Comparison of ENCODE assay signal across 8 cellular contexts in genomic region chr21:37564341-37564923, GRCh38.
A peak's percentile ranks its signal among the peaks of the same experiment; 100 is the strongest.
DNase-seq lines count a peak whose midpoint lies in the region; ATAC-seq and TF ChIP-seq lines count a peak whose summit lies in the region.

No MANE protein-coding gene starts in this region.

- peaks cover 2% of the 10 kb centered on the region; the same call in 1 of the 2 replicates for H3K27me3 ChIP-seq in H7 (ENCODE audit: control insufficient read depth, insufficient read depth, low read length)
- H3K27me3 ChIP-seq in MG63 = no peaks in the 10 kb centered on the region
- H3K27me3 ChIP-seq in SK-N-SH (ENCODE audit: insufficient read depth) = no peaks in the 10 kb centered on the region
- no peaks in the 10 kb centered on the region for H3K27me3 ChIP-seq in cardiac muscle cell
- no peaks in the 10 kb centered on the region for H3K27me3 ChIP-seq in upper lobe of left lung

- no peaks in the 10 kb centered on the region for H3K27me3 Mint-ChIP-seq in activated naive CD8-positive, alpha-beta T cell treated with anti-CD3 and anti-CD28 coated beads, Interleukin-2, amount 10 ng/mL, durations not matched to agents 7 days and 5 days

- H3K27ac ChIP-seq in SK-N-SH (ENCODE audit: low read depth in 2 of 2, low read length in 1 of 2) (peak overlapping the region; percentile 87 to 99), cardiac muscle cell (peak overlapping the region; percentile 65), upper lobe of left lung (peak overlapping the region; percentile 86 to 93 (median 89))

- peak overlapping the region; percentile 99 for H3K27ac Mint-ChIP-seq in activated naive CD8-positive, alpha-beta T cell treated with anti-CD3 and anti-CD28 coated beads, Interleukin-2, amount 10 ng/mL, durations not matched to agents 7 days and 5 days

- no peaks in the 10 kb centered on the region for H3K36me3 ChIP-seq in H7 (replicated peaks; ENCODE audit: control insufficient read depth, insufficient read depth, low read length)
- H3K36me3 ChIP-seq in MG63 = no peaks in the 10 kb centered on the region
- H3K36me3 ChIP-seq in SK-N-SH (replicated peaks in 1 of 2; ENCODE audit: control insufficient read depth in 1 of 2, insufficient read depth in 2 of 2, low read length in 1 of 2) = no peaks in the 10 kb centered on the region
- no peaks in the 10 kb centered on the region for H3K36me3 ChIP-seq in cardiac muscle cell
- no peaks in the 10 kb centered on the region for H3K36me3 ChIP-seq in upper lobe of left lung

- POLR2A ChIA-PET in SK-N-SH (lab: Yijun Ruan, JAX) = interaction anchor here (1.0 to 1.5 kb wide), 5 partner anchors 10 to 297 kb away, joined by 3 to 9 read pairs (median 5); partner anchors contain the start of gene VPS26C
- POLR2A ChIA-PET in activated naive CD8-positive, alpha-beta T cell treated with anti-CD3 and anti-CD28 coated beads, Interleukin-2, amount 10 ng/mL, durations not matched to agents 7 days and 5 days (lab: Charles Lee) = interaction anchor here (0.7 to 2.1 kb wide), 19 partner anchors 10 to 598 kb away, joined by 3 to 20 read pairs (median 4); partner anchors contain the start of genes DYRK1A, HLCS and VPS26C

- H3K79me2 ChIP-seq in SK-N-SH (ENCODE audit: insufficient read depth) = no peaks in the 10 kb centered on the region

- peaks cover 7 to 20% of the 10 kb centered on the region in 2 experiments; a peak in 2 of 4 replicates for H3K4me1 ChIP-seq in SK-N-SH (ENCODE audit: control insufficient read depth in 1 of 2, insufficient read depth in 2 of 2, low read depth in 1 of 2, low read length in 1 of 2)
- H3K4me1 ChIP-seq in cardiac muscle cell (ENCODE audit: low read depth) = peaks cover 6% of the 10 kb centered on the region
- H3K4me1 ChIP-seq in upper lobe of left lung = peaks cover 16 to 21% (median 19%) of the 10 kb centered on the region in 4 donors

- TF ChIP-seq CTCF in SK-N-SH (IDR thresholded peaks at IDR 0.05) (no peak), cardiac muscle cell (IDR thresholded peaks at IDR 0.05; ENCODE audit: low read depth, low read length) (no peak), upper lobe of left lung (IDR thresholded peaks at IDR 0.05) (no peak)

- H3K4me3 ChIP-seq in H7 (ENCODE audit: insufficient read depth, low read depth, low read length) = peak overlapping the region; percentile 62
- H3K4me3 ChIP-seq in MG63 = peak overlapping the region; percentile 71
- peak overlapping the region; percentile 68 to 73 for H3K4me3 ChIP-seq in SK-N-SH (ENCODE audit: low read depth in 2 of 2, low read length in 1 of 2)
- peak overlapping the region; percentile 21 for H3K4me3 ChIP-seq in cardiac muscle cell
- peak overlapping the region; percentile 54 to 90 (median 76) for H3K4me3 ChIP-seq in upper lobe of left lung

- H3K4me3 Mint-ChIP-seq in activated naive CD8-positive, alpha-beta T cell treated with anti-CD3 and anti-CD28 coated beads, Interleukin-2, amount 10 ng/mL, durations not matched to agents 7 days and 5 days = peak overlapping the region; percentile 95

- TF ChIP-seq POLR2A in upper lobe of left lung (IDR thresholded peaks at IDR 0.05) = no peak

- no peaks in the 10 kb centered on the region for H3K9me3 Mint-ChIP-seq in activated naive CD8-positive, alpha-beta T cell treated with anti-CD3 and anti-CD28 coated beads, Interleukin-2, amount 10 ng/mL, durations not matched to agents 7 days and 5 days

- H3K9ac ChIP-seq in SK-N-SH = peak overlapping the region; percentile 94

- peak; percentile 100 for DNase-seq in Daoy (ENCODE audit: low read depth)
- DNase-seq in H7 = peak; percentile 66
- peak; percentile 98 for DNase-seq in MG63
- DNase-seq in SK-N-SH = peak; percentile 66
- no peak for DNase-seq in activated naive CD8-positive, alpha-beta T cell treated with anti-CD3 and anti-CD28 coated beads, Interleukin-2, amount 10 ng/mL, durations not matched to agents 7 days and 5 days
- DNase-seq in cardiac muscle cell (ENCODE audit: low read depth in 1 of 2, low spot score in 1 of 2) = peak; percentile 31 to 97
- DNase-seq in posterior cingulate gyrus = peak; percentile 39 to 96 (median 76)
- DNase-seq in upper lobe of left lung = peak; percentile 71 to 87

- intact Hi-C loops in posterior cingulate gyrus (cut with DNase I) = loop anchor here (5.0 to 10.0 kb wide), 4 partner anchors 100 to 342 kb away; partner anchors contain the start of genes DYRK1A and VPS26C

- H3K4me1 Mint-ChIP-seq in activated naive CD8-positive, alpha-beta T cell treated with anti-CD3 and anti-CD28 coated beads, Interleukin-2, amount 10 ng/mL, durations not matched to agents 7 days and 5 days = peaks cover 23% of the 10 kb centered on the region

- peak overlapping the region; percentile 99 for H2AFZ ChIP-seq in SK-N-SH (ENCODE audit: low read depth)

- peaks cover 12% of the 10 kb centered on the region for H3F3A ChIP-seq in SK-N-SH (replicated peaks; ENCODE audit: insufficient read depth)

- H3K36me3 Mint-ChIP-seq in activated naive CD8-positive, alpha-beta T cell treated with anti-CD3 and anti-CD28 coated beads, Interleukin-2, amount 10 ng/mL, durations not matched to agents 7 days and 5 days = no peaks in the 10 kb centered on the region

- no peaks in the 10 kb centered on the region for H3K9me3 ChIP-seq in MG63
- H3K9me3 ChIP-seq in SK-N-SH = no peaks in the 10 kb centered on the region
- H3K9me3 ChIP-seq in cardiac muscle cell (ENCODE audit: low read depth) = no peaks in the 10 kb centered on the region
- H3K9me3 ChIP-seq in upper lobe of left lung = no peaks in the 10 kb centered on the region

- CTCF ChIA-PET in SK-N-SH (lab: Yijun Ruan, JAX) = interaction anchor here (0.8 to 2.9 kb wide), 7 partner anchors 9 to 571 kb away, joined by 3 to 8 read pairs (median 3); no protein-coding TSS in a partner anchor

- WGBS in SK-N-SH (ENCODE audit: low lambda C conversion rate) = 6% methylated on average over 11 of the region's 14 CpGs
- WGBS in upper lobe of left lung, 2 donors = 14 to 22% methylated on average over 10 to 14 of the region's 14 CpGs

- H4K20me1 ChIP-seq in SK-N-SH (ENCODE audit: insufficient read depth) = no peaks in the 10 kb centered on the region

- peak; percentile 73 for ATAC-seq in activated naive CD8-positive, alpha-beta T cell treated with anti-CD3 and anti-CD28 coated beads, Interleukin-2, amount 10 ng/mL, durations not matched to agents 7 days and 5 days (ENCODE audit: low read depth)
- peak; percentile 87 to 88 for ATAC-seq in upper lobe of left lung (ENCODE audit: low FRiP score in 2 of 2)

- no peaks in the 10 kb centered on the region for H3K9me2 ChIP-seq in SK-N-SH

- TF ChIP-seq RAD21 in SK-N-SH (IDR thresholded peaks at IDR 0.05; ENCODE audit: low read length) = peak; percentile 36

- peak overlapping the region; percentile 96 for H3K4me2 ChIP-seq in SK-N-SH

- TF ChIP-seq EP300 in SK-N-SH (IDR thresholded peaks at IDR 0.05; ENCODE audit: borderline replicate concordance in 1 of 2, low read depth in 1 of 2, low read length in 1 of 2) (peak; percentile 10 to 50; a peak in 1 of 4 replicates), upper lobe of left lung (IDR thresholded peaks at IDR 0.05) (peak in 3 of 4 donors; percentile 35 to 55 (median 38))

TF ChIP-seq in SK-N-SH, 30 proteins besides CTCF, POLR2A, EP300 and RAD21 (continues in another document):
- TF ChIP-seq FOXJ3 (CRISPR knock-in tag; IDR thresholded peaks at IDR 0.05) = no peak
- TF ChIP-seq TCF12 (IDR thresholded peaks at IDR 0.05) = peak; percentile 74
- TF ChIP-seq GABPA (IDR thresholded peaks at IDR 0.05; ENCODE audit: low read depth) = no peak
- TF ChIP-seq EZH2phosphoT487 (IDR thresholded peaks at IDR 0.05; ENCODE audit: borderline replicate concordance, low read depth) = no peak
- no peak for TF ChIP-seq RCOR1 (IDR thresholded peaks at IDR 0.05; ENCODE audit: low read length)
- TF ChIP-seq ZBTB33 (IDR thresholded peaks at IDR 0.05; ENCODE audit: borderline replicate concordance, low read depth) = no peak
- no peak for TF ChIP-seq NRF1 (IDR thresholded peaks at IDR 0.05; ENCODE audit: low read depth, low read length)
- no peak; the same call in 1 of the 2 replicates for TF ChIP-seq MXI1 (IDR thresholded peaks at IDR 0.05; ENCODE audit: low read depth, low read length)
- TF ChIP-seq TEAD4 (IDR thresholded peaks at IDR 0.05; ENCODE audit: borderline replicate concordance, insufficient read depth) = no peak
- no peak for TF ChIP-seq USF2 (IDR thresholded peaks at IDR 0.05; ENCODE audit: borderline replicate concordance, low read depth, low read length)
- no peak for TF ChIP-seq SMC3 (IDR thresholded peaks at IDR 0.05; ENCODE audit: low read depth, low read length)
- TF ChIP-seq YY1 (IDR thresholded peaks at IDR 0.05; ENCODE audit: low read depth) = peak; percentile 41; the same call in 1 of the 2 replicates
- TF ChIP-seq CHD2 (IDR thresholded peaks at IDR 0.05; ENCODE audit: low read length, partially characterized antibody) = no peak
- TF ChIP-seq JUND (IDR thresholded peaks at IDR 0.05) = peak; percentile 83
- TF ChIP-seq SIN3A (IDR thresholded peaks at IDR 0.05; ENCODE audit: borderline replicate concordance, low read depth, low read length) = no peak; the same call in 1 of the 2 replicates
- TF ChIP-seq ELF1 (IDR thresholded peaks at IDR 0.05) = peak; percentile 45; the same call in 1 of the 2 replicates
- no peak; the same call in 1 of the 2 replicates for TF ChIP-seq POLR2AphosphoS5 (IDR thresholded peaks at IDR 0.05; ENCODE audit: low read depth, low read length)
- TF ChIP-seq NFIC (IDR thresholded peaks at IDR 0.05; ENCODE audit: borderline replicate concordance) = no peak

Comparison
In these comparisons a context has a peak if more than half of its experiments do, and no peak if none do; other contexts are left out.
1. H3K4me3 ChIP-seq: peak in every context shown above with its lines; median percentile 76 in upper lobe of left lung; 71 in MG63; 70 in SK-N-SH; 62 in H7; 21 in cardiac muscle cell.